Comparison of ENCODE assay signal across 16 cellular contexts in the genomic region with DNA sequence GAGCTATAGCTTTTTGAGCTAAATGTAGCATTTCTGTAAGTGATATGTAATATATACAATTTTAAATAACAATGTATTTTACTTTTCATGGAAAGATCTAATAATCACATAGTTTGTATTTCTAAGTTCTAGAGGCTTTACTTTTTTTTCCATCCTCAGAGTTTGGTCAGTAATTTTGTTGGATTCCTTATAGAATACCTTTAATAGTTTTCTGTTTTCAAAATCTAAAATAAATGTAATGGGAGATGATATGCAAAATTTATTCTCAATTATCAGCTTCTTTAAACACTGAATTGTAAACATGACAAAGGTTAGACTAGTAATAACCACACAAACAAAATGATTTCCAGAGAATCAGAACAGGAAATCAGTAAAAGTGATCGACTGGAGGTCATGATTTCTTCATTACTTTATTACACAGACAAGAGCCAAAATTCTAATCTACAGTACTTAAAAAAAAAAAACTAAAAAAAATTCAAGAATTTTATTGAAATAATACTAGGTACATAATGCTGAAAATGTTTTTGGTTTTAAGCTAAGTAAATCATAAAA. TPM values are rescaled to one million over a fixed set of nuclear protein-coding genes. Genes with fewer than 3 reads are reported as not detected.
DNase-seq lines count a peak whose midpoint lies in the region; ATAC-seq and TF ChIP-seq lines count a peak whose summit lies in the region.
"Had no signal": no experiment of that assay in that cellular context is flagged by ENCODE, and none has a peak within 500 bp of the region (broad histone marks: within the 10 kb centered on the region; RNA-seq: fewer than 3 reads in every experiment).

No MANE protein-coding gene starts in this region.

- H3K4me3 Mint-ChIP-seq in activated T-helper 17 cell treated with anti-CD3 and anti-CD28 coated beads, Interleukin-2, amount 50 U/mL, for 72 hours = peak overlapping the region; percentile 75
- H3K4me3 Mint-ChIP-seq: CD14-positive monocyte, GM23338, type B pancreatic cell, WTC11 had no signal

- no peak for TF ChIP-seq POLR2A in right lobe of liver (IDR thresholded peaks at IDR 0.05)
- no peak for TF ChIP-seq POLR2A in upper lobe of left lung (IDR thresholded peaks at IDR 0.05)

- peaks cover 47% of the 10 kb centered on the region for H3K4me1 Mint-ChIP-seq in activated T-helper 17 cell treated with anti-CD3 and anti-CD28 coated beads, Interleukin-2, amount 50 U/mL, for 72 hours
- H3K4me1 Mint-ChIP-seq: GM23338, WTC11 had no signal

- no peak for DNase-seq in GM23248
- DNase-seq in right lobe of liver = no peak
- DNase-seq in upper lobe of left lung = no peak
- DNase-seq in SHP77 treated with DMSO at 0.1 percent for 48 hours (lab: John Stamatoyannopoulos, UW) = no peak
- DNase-seq in retina = no peak
- DNase-seq: glutamatergic neuron; NCI-H1105; NCI-H345; stimulated activated CD4-positive, alpha-beta T cell treated with anti-CD3 and anti-CD28 coated beads, Interleukin-15, amount 100 ng/mL, for 24 hours had no signal

- TF ChIP-seq EP300 in upper lobe of left lung (IDR thresholded peaks at IDR 0.05) = no peak

- H3K4me1 ChIP-seq in BLaER1 treated with 17β-estradiol and CSF1 and Interleukin-3, amounts not matched to agents 10 nM and 100 nM = peaks cover 15 to 32% (median 28%) of the 10 kb centered on the region in 10 experiments
- H3K4me1 ChIP-seq in GM23248 (ENCODE audit: insufficient read depth) (peaks cover 24% of the 10 kb centered on the region), right lobe of liver (peaks cover 0 to 28% (median 7%) of the 10 kb centered on the region in 4 donors), upper lobe of left lung (peaks cover 8% of the 10 kb centered on the region in 4 donors)

- H3K79me2 ChIP-seq in GM23248 (ENCODE audit: insufficient read depth) = no peaks in the 10 kb centered on the region

- H3K27me3 Mint-ChIP-seq in activated T-helper 17 cell treated with anti-CD3 and anti-CD28 coated beads, Interleukin-2, amount 50 U/mL, for 72 hours = no peaks in the 10 kb centered on the region
- H3K27me3 Mint-ChIP-seq: type B pancreatic cell had no signal

- WGBS in GM23248 (ENCODE audit: low coverage in 1 of 2, low lambda C conversion rate in 2 of 2, missing lambda C conversion rate in 2 of 2), 2 experiments = 5 to 10% methylated on average over 1 of the region's 1 CpG
- 0% methylated on average over 1 of the region's 1 CpG for WGBS in right lobe of liver (ENCODE audit: insufficient coverage, low coverage, low lambda C conversion rate, missing lambda C conversion rate)
- 47 to 59% methylated on average over 1 of the region's 1 CpG for WGBS in upper lobe of left lung, 2 donors

- no peak for TF ChIP-seq CTCF in right lobe of liver (IDR thresholded peaks at IDR 0.05)
- no peak for TF ChIP-seq CTCF in upper lobe of left lung (IDR thresholded peaks at IDR 0.05)

- no peaks in the 10 kb centered on the region for H3K27me3 ChIP-seq in BLaER1 treated with 17β-estradiol and CSF1 and Interleukin-3, amounts not matched to agents 10 nM and 100 nM
- H3K27me3 ChIP-seq in GM23248 (replicated peaks; ENCODE audit: insufficient read depth) (no peaks in the 10 kb centered on the region), right lobe of liver (no peaks in the 10 kb centered on the region), upper lobe of left lung (no peaks in the 10 kb centered on the region)

- no peak overlapping the region for H3K9ac ChIP-seq in BLaER1 treated with 17β-estradiol and CSF1 and Interleukin-3, amounts not matched to agents 10 nM and 100 nM
- no peak overlapping the region for H3K9ac ChIP-seq in GM23248

- peaks cover 8 to 19% (median 12%) of the 10 kb centered on the region in 11 experiments; a peak in 17 of 22 replicates for H3K9me3 ChIP-seq in BLaER1 treated with 17β-estradiol and CSF1 and Interleukin-3, amounts not matched to agents 10 nM and 100 nM (replicated peaks in 1 of 11)
- no peaks in the 10 kb centered on the region for H3K9me3 ChIP-seq in GM23248 (ENCODE audit: low read depth)
- H3K9me3 ChIP-seq in right lobe of liver = no peaks in the 10 kb centered on the region
- no peaks in the 10 kb centered on the region for H3K9me3 ChIP-seq in upper lobe of left lung

- H3K4me2 ChIP-seq in BLaER1 treated with 17β-estradiol and CSF1 and Interleukin-3, amounts not matched to agents 10 nM and 100 nM = peak overlapping the region in 9 of 11 experiments; percentile 33 to 71 (median 51); a peak in 16 of 22 replicates
- peak overlapping the region; percentile 44 for H3K4me2 ChIP-seq in GM23248 (ENCODE audit: unreplicated experiment)
- H3K4me2 ChIP-seq: GM23338 had no signal

- peak overlapping the region in 1 of 11 experiments; percentile 7; a peak in 1 of 22 replicates for H3K27ac ChIP-seq in BLaER1 treated with 17β-estradiol and CSF1 and Interleukin-3, amounts not matched to agents 10 nM and 100 nM
- H3K27ac ChIP-seq in GM23248 = no peak overlapping the region
- H3K27ac ChIP-seq in right lobe of liver = peak overlapping the region; percentile 12 to 37 (median 24)
- no peak overlapping the region for H3K27ac ChIP-seq in upper lobe of left lung
- H3K27ac ChIP-seq: epithelial cell of prostate had no signal

- peaks cover 0 to 31% (median 0%) of the 10 kb centered on the region in 11 experiments; a peak in 3 of 22 replicates for H3K36me3 ChIP-seq in BLaER1 treated with 17β-estradiol and CSF1 and Interleukin-3, amounts not matched to agents 10 nM and 100 nM
- H3K36me3 ChIP-seq in GM23248 (ENCODE audit: low read depth) (no peaks in the 10 kb centered on the region), right lobe of liver (no peaks in the 10 kb centered on the region), upper lobe of left lung (no peaks in the 10 kb centered on the region)

- H3K27ac Mint-ChIP-seq in activated T-helper 17 cell treated with anti-CD3 and anti-CD28 coated beads, Interleukin-2, amount 50 U/mL, for 72 hours = peak overlapping the region; percentile 95
- H3K27ac Mint-ChIP-seq: GM23338, type B pancreatic cell, WTC11 had no signal

- ATAC-seq in activated T-helper 17 cell treated with anti-CD3 and anti-CD28 coated beads, Interleukin-2, amount 50 U/mL, for 72 hours (replicated peaks) = peak; percentile 15
- peak; percentile 37 to 73 (median 60) for ATAC-seq in right lobe of liver
- ATAC-seq in upper lobe of left lung (ENCODE audit: low FRiP score in 2 of 2) = no peak
- ATAC-seq: GM23338, WTC11 had no signal

- H3K9me2 ChIP-seq in GM23248 (ENCODE audit: insufficient read depth) = no peaks in the 10 kb centered on the region

- intact Hi-C loops in right lobe of liver (cut with DNase I) = no loop called here

- H2AFZ ChIP-seq in GM23248 = no peak overlapping the region
- H2AFZ ChIP-seq: GM23338 had no signal

- no peak overlapping the region for H3K4me3 ChIP-seq in BLaER1 treated with 17β-estradiol and CSF1 and Interleukin-3, amounts not matched to agents 10 nM and 100 nM
- H3K4me3 ChIP-seq in GM23248 (no peak overlapping the region), right lobe of liver (no peak overlapping the region), upper lobe of left lung (no peak overlapping the region)
- H3K4me3 ChIP-seq: GM23338 had no signal

- H3K36me3 Mint-ChIP-seq in activated T-helper 17 cell treated with anti-CD3 and anti-CD28 coated beads, Interleukin-2, amount 50 U/mL, for 72 hours (ENCODE audit: low read depth) = peaks cover 71% of the 10 kb centered on the region
- H3K36me3 Mint-ChIP-seq: WTC11 had no signal

- H3F3A ChIP-seq in GM23248 (ENCODE audit: insufficient read depth) = 0 out of 2 replicates have a peak, but pooled peaks cover 3% of the 10 kb centered on the region

- in situ Hi-C loops in GM23248 (cut with MboI) = no loop called here

- no peaks in the 10 kb centered on the region for H4K20me1 ChIP-seq in BLaER1 treated with 17β-estradiol and CSF1 and Interleukin-3, amounts not matched to agents 10 nM and 100 nM
- H4K20me1 ChIP-seq in GM23248 (ENCODE audit: insufficient read depth) = no peaks in the 10 kb centered on the region

- H3K9me3 Mint-ChIP-seq in activated T-helper 17 cell treated with anti-CD3 and anti-CD28 coated beads, Interleukin-2, amount 50 U/mL, for 72 hours = peaks cover 7% of the 10 kb centered on the region
- H3K9me3 Mint-ChIP-seq: GM23338, type B pancreatic cell, WTC11 had no signal

RNA-seq across cellular contexts. Expression of a gene that starts 50.7 kb away (rescaled TPM):
- not detected in 2 replicates for total RNA-seq in GM23248 (2014; rRNA removed; shearing (Covaris generic))
- polyA plus RNA-seq in GM23248 (2016; fragmentation: Nextera tagmentation; extraction: Ambion mirVana) = not detected in 2 replicates
- total RNA-seq in activated T-helper 17 cell treated with anti-CD3 and anti-CD28 coated beads, Interleukin-2, amount 50 U/mL, for 72 hours = 10 to 100 TPM; 33.0 to 38.6 TPM
- total RNA-seq in right lobe of liver = under 1 TPM; 0.12 to 0.80 (median 0.42) TPM
- total RNA-seq in upper lobe of left lung = 1 to 10 TPM; 2.0 to 7.3 (median 4.0) TPM
- polyA plus RNA-seq: CD14-positive monocyte, GM23338 had no signal

Comparison
In these comparisons a context has a peak if more than half of its experiments do, and no peak if none do; other contexts are left out.
1. H3K27ac ChIP-seq: peak in right lobe of liver (3 of 3); none in GM23248 (single experiment) and upper lobe of left lung (0 of 4).
2. ATAC-seq: peak in activated T-helper 17 cell treated with anti-CD3 and anti-CD28 coated beads, Interleukin-2, amount 50 U/mL, for 72 hours (single experiment) and right lobe of liver (4 of 4); none in upper lobe of left lung (0 of 2).
3. RNA of a gene that starts 50.7 kb away (total RNA-seq): 33.0 to 38.6 TPM in activated T-helper 17 cell treated with anti-CD3 and anti-CD28 coated beads, Interleukin-2, amount 50 U/mL, for 72 hours; 2.0 to 7.3 TPM in upper lobe of left lung, 0.12 to 0.80 TPM in right lobe of liver and not detected in GM23248; every median in the first group is over 4 times any median in the second.